10 cellular contexts compared by ENCODE assay signal in the genomic region with DNA sequence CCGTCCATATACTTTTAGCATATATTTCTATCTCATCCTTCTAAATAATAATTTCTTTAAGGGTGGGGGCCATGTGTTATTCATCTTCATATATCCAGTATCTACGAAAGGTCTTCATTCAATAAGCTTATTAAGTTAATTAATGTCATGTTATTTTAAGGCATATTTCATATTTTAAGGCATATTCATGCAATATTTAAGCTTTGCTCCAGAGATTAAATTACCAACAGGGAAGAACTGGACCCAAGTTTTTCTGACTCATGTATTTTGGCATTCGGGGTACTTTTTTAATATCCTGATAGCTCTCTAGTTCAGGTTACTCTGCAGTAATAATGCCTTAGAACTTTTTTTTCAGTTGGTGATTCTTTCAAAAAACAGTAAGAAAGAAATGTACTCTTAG. TPM values are rescaled to one million over a fixed set of nuclear protein-coding genes. Genes with fewer than 3 reads are reported as not detected.
DNase-seq lines count a peak whose midpoint lies in the region; ATAC-seq and TF ChIP-seq lines count a peak whose summit lies in the region.
"Had no signal": no experiment of that assay in that cellular context is flagged by ENCODE, and none has a peak within 500 bp of the region (broad histone marks: within the 10 kb centered on the region; RNA-seq: fewer than 3 reads in every experiment).

No MANE protein-coding gene starts in this region.

- H3K4me1 Mint-ChIP-seq in CD4-positive, alpha-beta T cell (ENCODE audit: low read depth): peaks cover 63% of the 10 kb centered on the region

- H3K27ac Mint-ChIP-seq in CD4-positive, alpha-beta T cell: peak overlapping the region; percentile 92

- H3K9me3 Mint-ChIP-seq in CD4-positive, alpha-beta T cell: no peaks in the 10 kb centered on the region
- H3K9me3 Mint-ChIP-seq: T-helper 2 cell treated with Interferon-gamma antibody and Interleukin-4, amounts not matched to agents 5 μg/mL and 100 μg/mL, for 36 hours had no signal

- H3K4me1 ChIP-seq in ovary (ENCODE audit: insufficient read depth) (peaks cover 5% of the 10 kb centered on the region), stomach (peaks cover 4 to 60% (median 30%) of the 10 kb centered on the region in 4 donors)

- WGBS in ovary, 3 donors: 65 to 68% (median 66%) methylated on average over 3 of the region's 3 CpGs
- 80 to 88% (median 86%) methylated on average over 3 of the region's 3 CpGs for whole genome bisulfite sequencing in stomach, 5 donors

- H3K36me3 ChIP-seq in ovary (no peaks in the 10 kb centered on the region), stomach (peaks cover 4 to 40% (median 34%) of the 10 kb centered on the region in 4 donors)

- H3K4me3 Mint-ChIP-seq in CD4-positive, alpha-beta T cell: peak overlapping the region; percentile 85

- TF ChIP-seq POLR2A in ovary (IDR thresholded peaks at IDR 0.05) (no peak), stomach (IDR thresholded peaks at IDR 0.05) (no peak)

- no peaks in the 10 kb centered on the region for H3K27me3 Mint-ChIP-seq in CD4-positive, alpha-beta T cell

- POLR2A ChIA-PET in CD4-positive, alpha-beta T cell (lab: Charles Lee): interaction anchor here (0.8 to 2.7 kb wide), 14 partner anchors 10 to 382 kb away, joined by 3 to 30 read pairs (median 4); partner anchors contain the start of genes PHC3, PRKCI and SEC62

- DNase-seq in CD4-positive, alpha-beta T cell: no peak
- DNase-seq in dedifferentiated amniotic fluid mesenchymal stem cell (ENCODE audit: extremely low spot score) (peak; percentile 55), ovary (no peak), germinal center (ENCODE audit: low spot score) (no peak), stomach (no peak), NCI-H1048 (lab: John Stamatoyannopoulos, UW) (no peak)
- DNase-seq: NCI-H2029 treated with DMSO at 0.1 percent for 48 hours had no signal

- no peak for ATAC-seq in CD4-positive, alpha-beta T cell (ENCODE audit: poor library complexity)
- ATAC-seq in GM19452 (IDR thresholded peaks at IDR 0.05; ENCODE audit: unreplicated experiment) (peak; percentile 25), HG03439 (IDR thresholded peaks at IDR 0.05; ENCODE audit: unreplicated experiment) (peak; percentile 4)

- CTCF ChIA-PET in CD4-positive, alpha-beta T cell (lab: Charles Lee): interaction anchor here (1.3 to 1.5 kb wide), 2 partner anchors 15 to 18 kb away, joined by 3 read pairs; no protein-coding TSS in a partner anchor

- TF ChIP-seq CTCF in CD4-positive, alpha-beta T cell (IDR thresholded peaks at IDR 0.05): no peak
- TF ChIP-seq CTCF in ovary (IDR thresholded peaks at IDR 0.05) (no peak), stomach (IDR thresholded peaks at IDR 0.05) (no peak)

- H3K9me3 ChIP-seq in CD4-positive, alpha-beta T cell (ENCODE audit: control insufficient read depth, low read length): no peaks in the 10 kb centered on the region
- H3K9me3 ChIP-seq in ovary (no peaks in the 10 kb centered on the region), stomach (no peaks in the 10 kb centered on the region)

- H3K27me3 ChIP-seq in CD4-positive, alpha-beta T cell (ENCODE audit: control insufficient read depth, insufficient read depth, low read length): no peaks in the 10 kb centered on the region
- H3K27me3 ChIP-seq in ovary: no peaks in the 10 kb centered on the region
- no peaks in the 10 kb centered on the region for H3K27me3 ChIP-seq in stomach

- H3K4me3 ChIP-seq in ovary: no peak overlapping the region
- H3K4me3 ChIP-seq in stomach: no peak overlapping the region

- intact Hi-C loops in CD4-positive, alpha-beta T cell (cut with DNase I, micrococcal nuclease): loop anchor here in 1 of 2 experiments (2.0 kb wide), 1 partner anchor 27 kb away; the partner anchor contains the start of gene PHC3
- intact Hi-C loops in ovary (cut with DNase I) (no loop called here), stomach (cut with DNase I; ENCODE audit: low total_unique reads) (no loop called here)

- H3K36me3 Mint-ChIP-seq in CD4-positive, alpha-beta T cell (ENCODE audit: low read depth): peaks cover 63% of the 10 kb centered on the region

- TF ChIP-seq EP300 in ovary (IDR thresholded peaks at IDR 0.05) (no peak), stomach (IDR thresholded peaks at IDR 0.05) (no peak)

- peak overlapping the region; percentile 1 for H3K27ac ChIP-seq in CD4-positive, alpha-beta T cell (ENCODE audit: low read depth, low read length)
- H3K27ac ChIP-seq in ovary (no peak overlapping the region), stomach (peak overlapping the region in 1 of 5 donors; percentile 40)

RNA-seq across cellular contexts. Expression of gene PHC3, which starts 27.4 kb away (rescaled TPM):
- 100 to 1,000 TPM; 143 to 150 TPM for total RNA-seq in CD4-positive, alpha-beta T cell
- total RNA-seq in ovary (100 to 1,000 TPM in 1 of 7 donors, 10 to 100 TPM in 6; 43.3 to 121 (median 91.3) TPM), stomach (100 to 1,000 TPM in 4 of 5 donors, 10 to 100 TPM in 1; 78.4 to 253 (median 111) TPM)
- polyA plus RNA-seq in ovary (10 to 100 TPM in 1 of 2 donors, 1 to 10 TPM in 1; 9.9 to 37.8 TPM), stomach (1 to 10 TPM; 4.7 to 7.2 (median 4.7) TPM)
